Comparison of ENCODE assay signal across 13 cellular contexts in the genomic region with DNA sequence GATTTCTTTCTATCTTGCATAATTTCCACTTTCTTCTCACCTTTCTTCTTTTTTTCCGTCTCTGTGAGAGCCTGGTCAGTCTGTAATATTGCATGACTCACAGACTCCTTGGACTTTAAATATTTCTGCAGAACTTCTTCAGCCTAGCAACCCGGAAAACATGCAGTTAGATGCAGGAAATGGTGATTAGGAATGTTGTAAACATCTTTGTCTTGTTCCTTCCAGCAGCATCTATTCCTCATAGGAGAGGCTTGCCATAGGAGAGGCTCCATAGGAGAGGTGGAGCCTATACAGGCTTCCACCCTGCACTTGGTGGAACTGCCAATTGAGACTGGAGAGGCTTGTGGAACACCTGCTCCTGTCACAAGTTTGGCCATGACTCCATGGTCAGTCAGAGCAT. TPM values are rescaled to one million over a fixed set of nuclear protein-coding genes. Genes with fewer than 3 reads are reported as not detected.
DNase-seq lines count a peak whose midpoint lies in the region; ATAC-seq and TF ChIP-seq lines count a peak whose summit lies in the region.
"Had no signal": no experiment of that assay in that cellular context is flagged by ENCODE, and none has a peak within 500 bp of the region (broad histone marks: within the 10 kb centered on the region; RNA-seq: fewer than 3 reads in every experiment).

No MANE protein-coding gene starts in this region.

- no peaks in the 10 kb centered on the region for H3K27me3 Mint-ChIP-seq in activated CD4-positive, alpha-beta memory T cell treated with anti-CD3 and anti-CD28 coated beads for 36 hours
- H3K27me3 Mint-ChIP-seq in activated CD4-positive, alpha-beta memory T cell treated with anti-CD3 and anti-CD28 coated beads, Interleukin-2, amount 10 ng/mL, durations not matched to agents 7 days and 5 days, result no peaks in the 10 kb centered on the region

- no peaks in the 10 kb centered on the region for H3K9me3 Mint-ChIP-seq in activated CD4-positive, alpha-beta memory T cell treated with anti-CD3 and anti-CD28 coated beads for 36 hours
- no peaks in the 10 kb centered on the region for H3K9me3 Mint-ChIP-seq in activated CD4-positive, alpha-beta memory T cell treated with anti-CD3 and anti-CD28 coated beads, Interleukin-2, amount 10 ng/mL, durations not matched to agents 7 days and 5 days

- H3K27ac Mint-ChIP-seq in activated CD4-positive, alpha-beta memory T cell treated with anti-CD3 and anti-CD28 coated beads for 36 hours, result peak overlapping the region; percentile 15
- H3K27ac Mint-ChIP-seq in activated CD4-positive, alpha-beta memory T cell treated with anti-CD3 and anti-CD28 coated beads, Interleukin-2, amount 10 ng/mL, durations not matched to agents 7 days and 5 days, result no peak overlapping the region

- H3K4me3 ChIP-seq in PC-3 (ENCODE audit: low read length) (no peak overlapping the region), skeletal muscle satellite cell (ENCODE audit: low read length) (no peak overlapping the region)
- H3K4me3 ChIP-seq: BLaER1 had no signal

- H3K36me3 Mint-ChIP-seq in activated CD4-positive, alpha-beta memory T cell treated with anti-CD3 and anti-CD28 coated beads for 36 hours, result peaks cover 66% of the 10 kb centered on the region
- peaks cover 85% of the 10 kb centered on the region for H3K36me3 Mint-ChIP-seq in activated CD4-positive, alpha-beta memory T cell treated with anti-CD3 and anti-CD28 coated beads, Interleukin-2, amount 10 ng/mL, durations not matched to agents 7 days and 5 days (ENCODE audit: low read depth)

- H3K36me3 ChIP-seq in PC-3 (ENCODE audit: low read depth, low read length), result no peaks in the 10 kb centered on the region
- no peaks in the 10 kb centered on the region for H3K36me3 ChIP-seq in skeletal muscle satellite cell (ENCODE audit: insufficient read depth, low read length)
- H3K36me3 ChIP-seq: BLaER1, WERI-Rb-1 had no signal

- H3K9ac ChIP-seq in PC-3 (ENCODE audit: low read length), result no peak overlapping the region
- no peak overlapping the region for H3K9ac ChIP-seq in skeletal muscle satellite cell (ENCODE audit: low read depth, low read length)
- H3K9ac ChIP-seq: BLaER1 had no signal

- no peaks in the 10 kb centered on the region for H3K9me2 ChIP-seq in PC-3 (replicated peaks; ENCODE audit: low read length)

- no peak overlapping the region for H3K27ac ChIP-seq in PC-3 (ENCODE audit: low read length)
- H3K27ac ChIP-seq: BLaER1, WERI-Rb-1 had no signal

- ATAC-seq in PC-3, result peak; percentile 72

- H3K4me1 Mint-ChIP-seq in activated CD4-positive, alpha-beta memory T cell treated with anti-CD3 and anti-CD28 coated beads for 36 hours (ENCODE audit: low read depth), result peaks cover 73% of the 10 kb centered on the region
- peaks cover 78% of the 10 kb centered on the region for H3K4me1 Mint-ChIP-seq in activated CD4-positive, alpha-beta memory T cell treated with anti-CD3 and anti-CD28 coated beads, Interleukin-2, amount 10 ng/mL, durations not matched to agents 7 days and 5 days

- 0 out of 2 replicates have a peak, but pooled peaks cover 5% of the 10 kb centered on the region for H3K4me1 ChIP-seq in PC-3 (ENCODE audit: insufficient read depth, low read length)
- peaks cover 18% of the 10 kb centered on the region for H3K4me1 ChIP-seq in skeletal muscle satellite cell (ENCODE audit: control insufficient read depth, insufficient read depth, low read length)

- H3K4me2 ChIP-seq in PC-3 (ENCODE audit: low read length) (no peak overlapping the region), skeletal muscle satellite cell (ENCODE audit: low read length) (peak overlapping the region; percentile 65)
- H3K4me2 ChIP-seq: BLaER1 had no signal

- POLR2A ChIA-PET in activated CD4-positive, alpha-beta memory T cell treated with anti-CD3 and anti-CD28 coated beads for 36 hours (lab: Charles Lee), result interaction anchor here (1.0 kb wide), 1 partner anchor 144 kb away, joined by 3 read pairs; no protein-coding TSS in a partner anchor
- POLR2A ChIA-PET in activated CD4-positive, alpha-beta memory T cell treated with anti-CD3 and anti-CD28 coated beads, Interleukin-2, amount 10 ng/mL, durations not matched to agents 7 days and 5 days (lab: Charles Lee), result interaction anchor here (1.2 to 6.5 kb wide), 4 partner anchors 9 to 372 kb away, joined by 4 to 86 read pairs (median 6); a partner anchor contains a TSS
- POLR2A ChIA-PET in PC-3 (lab: Charles Lee; ENCODE audit: unreplicated experiment), result no interaction called here

- no peak overlapping the region for H2AFZ ChIP-seq in PC-3 (ENCODE audit: low read length)

- no peaks in the 10 kb centered on the region for H4K20me1 ChIP-seq in PC-3 (ENCODE audit: low read length)
- H4K20me1 ChIP-seq: BLaER1 had no signal

- intact Hi-C loops in activated CD4-positive, alpha-beta memory T cell treated with anti-CD3 and anti-CD28 coated beads for 36 hours (cut with micrococcal nuclease), result no loop called here
- intact Hi-C loops in PC-3 (cut with micrococcal nuclease), result no loop called here

- H3K9me3 ChIP-seq in PC-3 (ENCODE audit: low read length), result no peaks in the 10 kb centered on the region
- H3K9me3 ChIP-seq in skeletal muscle satellite cell (replicated peaks; ENCODE audit: low read length), result no peaks in the 10 kb centered on the region
- H3K9me3 ChIP-seq: BLaER1 had no signal

- no TSS peak for BruUV-seq in PC-3 (replicated peaks; lab: Mats Ljungman, UMichigan)

- no peaks in the 10 kb centered on the region for H3F3A ChIP-seq in PC-3 (ENCODE audit: low read length, unreplicated experiment)

- DNase-seq in activated CD4-positive, alpha-beta memory T cell treated with anti-CD3 and anti-CD28 coated beads for 36 hours, result no peak
- DNase-seq in activated CD4-positive, alpha-beta memory T cell treated with anti-CD3 and anti-CD28 coated beads, Interleukin-2, amount 10 ng/mL, durations not matched to agents 7 days and 5 days, result no peak
- DNase-seq in PC-3 (peak; percentile 36), fibroblast of gingiva (ENCODE audit: low read depth) (peak; percentile 7), NCI-H526 treated with DMSO at 0.1 percent for 48 hours (lab: John Stamatoyannopoulos, UW) (no peak), NCI-H2171 treated with DMSO at 0.1 percent for 48 hours (lab: John Stamatoyannopoulos, UW) (no peak)
- DNase-seq in NK-92 treated with Interleukin-12 subunit alpha and Interleukin-12 subunit beta, amount 100 ng/mL, for 24 hours (lab: John Stamatoyannopoulos, UW), result no peak
- DNase-seq: NCI-H524 treated with DMSO at 0.1 percent for 48 hours, WERI-Rb-1 had no signal

- no peak for TF ChIP-seq CTCF in PC-3 (conservative IDR thresholded peaks at IDR 0.05; ENCODE audit: low read depth, low read length)

- H3K79me2 ChIP-seq in PC-3 (ENCODE audit: low read length), result no peaks in the 10 kb centered on the region

- no peak overlapping the region for H3K4me3 Mint-ChIP-seq in activated CD4-positive, alpha-beta memory T cell treated with anti-CD3 and anti-CD28 coated beads for 36 hours
- H3K4me3 Mint-ChIP-seq in activated CD4-positive, alpha-beta memory T cell treated with anti-CD3 and anti-CD28 coated beads, Interleukin-2, amount 10 ng/mL, durations not matched to agents 7 days and 5 days, result no peak overlapping the region

- H3K27me3 ChIP-seq in PC-3 (ENCODE audit: low read length), result 0 out of 2 replicates have a peak, but pooled peaks cover 3% of the 10 kb centered on the region
- no peaks in the 10 kb centered on the region for H3K27me3 ChIP-seq in skeletal muscle satellite cell (ENCODE audit: control insufficient read depth, insufficient read depth, low read length)
- H3K27me3 ChIP-seq: BLaER1 had no signal

- CTCF ChIA-PET in activated CD4-positive, alpha-beta memory T cell treated with anti-CD3 and anti-CD28 coated beads for 36 hours (lab: Charles Lee), result no interaction called here
- CTCF ChIA-PET in activated CD4-positive, alpha-beta memory T cell treated with anti-CD3 and anti-CD28 coated beads, Interleukin-2, amount 10 ng/mL, durations not matched to agents 7 days and 5 days (lab: Charles Lee), result no interaction called here
- CTCF ChIA-PET in PC-3 (lab: Charles Lee), result no interaction called here

RNA-seq across cellular contexts. Expression of a gene that starts 10.0 kb away (rescaled TPM):
- 10 to 100 TPM; 95.1 to 95.7 TPM for total RNA-seq in activated CD4-positive, alpha-beta memory T cell treated with anti-CD3 and anti-CD28 coated beads for 36 hours
- 100 to 1,000 TPM; 231 to 234 TPM for total RNA-seq in activated CD4-positive, alpha-beta memory T cell treated with anti-CD3 and anti-CD28 coated beads, Interleukin-2, amount 10 ng/mL, durations not matched to agents 7 days and 5 days
- total RNA-seq in PC-3 (2014; rRNA removed), result not detected in 2 replicates
- not detected in 2 replicates for total RNA-seq in skeletal muscle satellite cell (2012; rRNA removed)
- total RNA-seq: cerebellum, H7 had no signal

Comparison
In these comparisons a context has a peak if more than half of its experiments do, and no peak if none do; other contexts are left out.
1. DNase-seq: peak in PC-3 (single experiment) and fibroblast of gingiva (single experiment); none in activated CD4-positive, alpha-beta memory T cell treated with anti-CD3 and anti-CD28 coated beads for 36 hours (single experiment), activated CD4-positive, alpha-beta memory T cell treated with anti-CD3 and anti-CD28 coated beads, Interleukin-2, amount 10 ng/mL, durations not matched to agents 7 days and 5 days (single experiment), NK-92 treated with Interleukin-12 subunit alpha and Interleukin-12 subunit beta, amount 100 ng/mL, for 24 hours (single experiment), NCI-H526 treated with DMSO at 0.1 percent for 48 hours (single experiment) and NCI-H2171 treated with DMSO at 0.1 percent for 48 hours (single experiment).
2. RNA of a gene that starts 10.0 kb away (total RNA-seq): 231 to 234 TPM in activated CD4-positive, alpha-beta memory T cell treated with anti-CD3 and anti-CD28 coated beads, Interleukin-2, amount 10 ng/mL, durations not matched to agents 7 days and 5 days and 95.1 to 95.7 TPM in activated CD4-positive, alpha-beta memory T cell treated with anti-CD3 and anti-CD28 coated beads for 36 hours; not detected in PC-3; every median in the first group is over 10 times any median in the second.